In genomic region chr6:7684843-7685242, GRCh38 we compare ENCODE assay signal across 23 cellular contexts. TPM values are rescaled to one million over a fixed set of nuclear protein-coding genes. Genes with fewer than 3 reads are reported as not detected.
DNase-seq lines count a peak whose midpoint lies in the region; ATAC-seq and TF ChIP-seq lines count a peak whose summit lies in the region.
"Had no signal": no experiment of that assay in that cellular context is flagged by ENCODE, and none has a peak within 500 bp of the region (broad histone marks: within the 10 kb centered on the region; RNA-seq: fewer than 3 reads in every experiment).

No MANE protein-coding gene starts in this region.

- no peak for TF ChIP-seq POLR2A in esophagus squamous epithelium (IDR thresholded peaks at IDR 0.05)

- no peak overlapping the region for H4K8ac ChIP-seq in mesendoderm (ENCODE audit: low read depth, low read length)

- 0 out of 2 replicates have a peak overlapping the region, but pooled peaks have one; percentile 11 for H3K27ac Mint-ChIP-seq in WTC11
- H3K27ac Mint-ChIP-seq: activated CD4-positive, alpha-beta T cell treated with anti-CD3 and anti-CD28 coated beads, Interleukin-2, amount 10 ng/mL, durations not matched to agents 7 days and 5 days; activated naive CD8-positive, alpha-beta T cell; CD8-positive, alpha-beta memory T cell had no signal

- H3K4me1 Mint-ChIP-seq in WTC11 = peaks cover 44% of the 10 kb centered on the region
- H3K4me1 Mint-ChIP-seq: activated CD4-positive, alpha-beta T cell treated with anti-CD3 and anti-CD28 coated beads, Interleukin-2, amount 10 ng/mL, durations not matched to agents 7 days and 5 days; CD8-positive, alpha-beta memory T cell; central memory CD8-positive, alpha-beta T cell had no signal

- DNase-seq in H7 (peak; percentile 54), NCI-H2081 treated with DMSO at 0.1 percent for 48 hours (lab: John Stamatoyannopoulos, UW) (peak; percentile 1), WTC11 (ENCODE audit: low spot score) (peak; percentile 85), mesendoderm (peak; percentile 83), esophagus squamous epithelium (lab: John Stamatoyannopoulos, UW) (no peak), substantia nigra (lab: John Stamatoyannopoulos, UW) (no peak)
- no peak for DNase-seq in stimulated activated CD4-positive, alpha-beta T cell treated with anti-CD3 and anti-CD28 coated beads, Interleukin-2, amount 100 ng/mL, for 24 hours
- DNase-seq: activated CD4-positive, alpha-beta T cell treated with anti-CD3 and anti-CD28 coated beads, Interleukin-2, amount 10 ng/mL, durations not matched to agents 7 days and 5 days; CD8-positive, alpha-beta memory T cell; GOT3; heart right ventricle; mucosa of descending colon; NCI-H1436; NCI-H446; T-helper 2 cell; testis had no signal

- no peaks in the 10 kb centered on the region; the same call in 1 of the 2 replicates for H3K27me3 ChIP-seq in H7 (ENCODE audit: control insufficient read depth, insufficient read depth, low read length)
- H3K27me3 ChIP-seq in mesendoderm (ENCODE audit: insufficient read depth, low read length, poor library complexity) = no peaks in the 10 kb centered on the region
- peaks cover 0 to 53% (median 0%) of the 10 kb centered on the region in 4 donors for H3K27me3 ChIP-seq in esophagus squamous epithelium
- H3K27me3 ChIP-seq: testis had no signal

- H3K27me3 Mint-ChIP-seq in WTC11 (ENCODE audit: low read depth) = peaks cover 46% of the 10 kb centered on the region

- no peak overlapping the region for H2AK5ac ChIP-seq in mesendoderm (ENCODE audit: low read length)

- H2BK15ac ChIP-seq in mesendoderm (replicated peaks; ENCODE audit: low read depth) = no peak overlapping the region

- CTCF ChIA-PET in WTC11 (lab: Charles Lee) = interaction anchor here (1.1 to 1.3 kb wide), 3 partner anchors 12 to 38 kb away, joined by 3 to 8 read pairs (median 8); no protein-coding TSS in a partner anchor

- no peak overlapping the region for H3K4me3 Mint-ChIP-seq in WTC11
- H3K4me3 Mint-ChIP-seq: activated CD4-positive, alpha-beta T cell treated with anti-CD3 and anti-CD28 coated beads, Interleukin-2, amount 10 ng/mL, durations not matched to agents 7 days and 5 days; activated naive CD8-positive, alpha-beta T cell; CD8-positive, alpha-beta memory T cell; central memory CD8-positive, alpha-beta T cell; neural crest cell had no signal

- H3K36me3 Mint-ChIP-seq in WTC11 = no peaks in the 10 kb centered on the region
- H3K36me3 Mint-ChIP-seq: activated naive CD8-positive, alpha-beta T cell; CD8-positive, alpha-beta memory T cell had no signal

- H3K4me2 ChIP-seq in mesendoderm (ENCODE audit: low read length) = no peak overlapping the region

- intact Hi-C loops in esophagus squamous epithelium (cut with DNase I) = no loop called here

- H3K27ac ChIP-seq in mesendoderm (ENCODE audit: low read depth, low read length) (no peak overlapping the region), esophagus squamous epithelium (no peak overlapping the region), substantia nigra (ENCODE audit: low read depth, low read length, poor library complexity, severe bottlenecking) (no peak overlapping the region)
- H3K27ac ChIP-seq: heart right ventricle, HL-60, prostate gland, RWPE1, SK-N-MC, testis had no signal

- no peak overlapping the region for H3K18ac ChIP-seq in mesendoderm (ENCODE audit: low read length)

- no peaks in the 10 kb centered on the region for H3K79me1 ChIP-seq in mesendoderm (ENCODE audit: low read length)

- H3K79me2 ChIP-seq in mesendoderm (ENCODE audit: control insufficient read depth, insufficient read depth, low read length) = no peaks in the 10 kb centered on the region

- H3K4me3 ChIP-seq in H7 (ENCODE audit: insufficient read depth, low read depth, low read length) = no peak overlapping the region
- H3K4me3 ChIP-seq in mesendoderm (ENCODE audit: low read length) = no peak overlapping the region
- H3K4me3 ChIP-seq in esophagus squamous epithelium = no peak overlapping the region
- H3K4me3 ChIP-seq: heart right ventricle, mucosa of descending colon, prostate gland, SK-N-MC, testis had no signal

- H2BK5ac ChIP-seq in mesendoderm (ENCODE audit: low read length) = no peak overlapping the region

- H3K4me1 ChIP-seq in mesendoderm (ENCODE audit: control insufficient read depth, low read depth, low read length) = peaks cover 4% of the 10 kb centered on the region
- H3K4me1 ChIP-seq in esophagus squamous epithelium = no peaks in the 10 kb centered on the region
- H3K4me1 ChIP-seq: heart right ventricle, prostate gland, testis had no signal

- POLR2A ChIA-PET in WTC11 (lab: Charles Lee) = interaction anchor here (0.6 to 0.7 kb wide), 2 partner anchors 37 to 41 kb away, joined by 3 read pairs; partner anchors contain the start of gene BMP6

- no CpG with 5 or more reads among the region's 4 CpGs for WGBS in mesendoderm (ENCODE audit: extremely low coverage, insufficient coverage, low lambda C conversion rate)
- WGBS in esophagus squamous epithelium, 2 donors = 61 to 76% methylated on average over 4 of the region's 4 CpGs

- no peak overlapping the region for H4K5ac ChIP-seq in mesendoderm (ENCODE audit: low read length)

- no peak overlapping the region for H2BK120ac ChIP-seq in mesendoderm (ENCODE audit: low read depth, low read length)

- peaks cover 4% of the 10 kb centered on the region for H3K9me3 Mint-ChIP-seq in WTC11
- H3K9me3 Mint-ChIP-seq: activated CD4-positive, alpha-beta T cell treated with anti-CD3 and anti-CD28 coated beads, Interleukin-2, amount 10 ng/mL, durations not matched to agents 7 days and 5 days; CD8-positive, alpha-beta memory T cell; central memory CD8-positive, alpha-beta T cell; neural crest cell had no signal

- peak; percentile 89 for ATAC-seq in WTC11
- ATAC-seq: heart right ventricle, mucosa of descending colon had no signal

- H3K23ac ChIP-seq in mesendoderm (ENCODE audit: low read length) = no peak overlapping the region

- no peak overlapping the region for H3K56ac ChIP-seq in mesendoderm (ENCODE audit: low read length)

- no peak overlapping the region for H3K9ac ChIP-seq in mesendoderm (ENCODE audit: low read length)

- no peaks in the 10 kb centered on the region for H3K9me3 ChIP-seq in esophagus squamous epithelium
- H3K9me3 ChIP-seq: heart right ventricle, mucosa of descending colon, prostate gland, testis had no signal

- no peaks in the 10 kb centered on the region for H3K36me3 ChIP-seq in H7 (replicated peaks; ENCODE audit: control insufficient read depth, insufficient read depth, low read length)
- no peaks in the 10 kb centered on the region for H3K36me3 ChIP-seq in mesendoderm (ENCODE audit: control insufficient read depth, insufficient read depth, low read length)
- no peaks in the 10 kb centered on the region for H3K36me3 ChIP-seq in esophagus squamous epithelium
- H3K36me3 ChIP-seq: heart right ventricle, prostate gland had no signal

- no peak overlapping the region for H3K4ac ChIP-seq in mesendoderm (ENCODE audit: low read depth, low read length)

- TF ChIP-seq CTCF in WTC11 (IDR thresholded peaks at IDR 0.05) = no peak
- no peak for TF ChIP-seq CTCF in esophagus squamous epithelium (IDR thresholded peaks at IDR 0.05)

TF ChIP-seq in WTC11, 78 proteins besides CTCF, POLR2A, EP300 and RAD21 (continues in another document):
- TF ChIP-seq MYBL2 (CRISPR knock-in tag; IDR thresholded peaks at IDR 0.05) (no peak), NR3C1 (CRISPR knock-in tag; conservative IDR thresholded peaks at IDR 0.05; ENCODE audit: low read depth) (no peak), HMGA2 (CRISPR knock-in tag; IDR thresholded peaks at IDR 0.05) (no peak), TEAD4 (CRISPR knock-in tag; IDR thresholded peaks at IDR 0.05) (no peak), ZMAT4 (CRISPR knock-in tag; IDR thresholded peaks at IDR 0.05) (no peak), MXD4 (CRISPR knock-in tag; IDR thresholded peaks at IDR 0.05; ENCODE audit: borderline replicate concordance) (no peak)
- TF ChIP-seq, protein P1, sequence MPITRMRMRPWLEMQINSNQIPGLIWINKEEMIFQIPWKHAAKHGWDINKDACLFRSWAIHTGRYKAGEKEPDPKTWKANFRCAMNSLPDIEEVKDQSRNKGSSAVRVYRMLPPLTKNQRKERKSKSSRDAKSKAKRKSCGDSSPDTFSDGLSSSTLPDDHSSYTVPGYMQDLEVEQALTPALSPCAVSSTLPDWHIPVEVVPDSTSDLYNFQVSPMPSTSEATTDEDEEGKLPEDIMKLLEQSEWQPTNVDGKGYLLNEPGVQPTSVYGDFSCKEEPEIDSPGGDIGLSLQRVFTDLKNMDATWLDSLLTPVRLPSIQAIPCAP (CRISPR knock-in tag; IDR thresholded peaks at IDR 0.05) = no peak
- TF ChIP-seq, protein P2, sequence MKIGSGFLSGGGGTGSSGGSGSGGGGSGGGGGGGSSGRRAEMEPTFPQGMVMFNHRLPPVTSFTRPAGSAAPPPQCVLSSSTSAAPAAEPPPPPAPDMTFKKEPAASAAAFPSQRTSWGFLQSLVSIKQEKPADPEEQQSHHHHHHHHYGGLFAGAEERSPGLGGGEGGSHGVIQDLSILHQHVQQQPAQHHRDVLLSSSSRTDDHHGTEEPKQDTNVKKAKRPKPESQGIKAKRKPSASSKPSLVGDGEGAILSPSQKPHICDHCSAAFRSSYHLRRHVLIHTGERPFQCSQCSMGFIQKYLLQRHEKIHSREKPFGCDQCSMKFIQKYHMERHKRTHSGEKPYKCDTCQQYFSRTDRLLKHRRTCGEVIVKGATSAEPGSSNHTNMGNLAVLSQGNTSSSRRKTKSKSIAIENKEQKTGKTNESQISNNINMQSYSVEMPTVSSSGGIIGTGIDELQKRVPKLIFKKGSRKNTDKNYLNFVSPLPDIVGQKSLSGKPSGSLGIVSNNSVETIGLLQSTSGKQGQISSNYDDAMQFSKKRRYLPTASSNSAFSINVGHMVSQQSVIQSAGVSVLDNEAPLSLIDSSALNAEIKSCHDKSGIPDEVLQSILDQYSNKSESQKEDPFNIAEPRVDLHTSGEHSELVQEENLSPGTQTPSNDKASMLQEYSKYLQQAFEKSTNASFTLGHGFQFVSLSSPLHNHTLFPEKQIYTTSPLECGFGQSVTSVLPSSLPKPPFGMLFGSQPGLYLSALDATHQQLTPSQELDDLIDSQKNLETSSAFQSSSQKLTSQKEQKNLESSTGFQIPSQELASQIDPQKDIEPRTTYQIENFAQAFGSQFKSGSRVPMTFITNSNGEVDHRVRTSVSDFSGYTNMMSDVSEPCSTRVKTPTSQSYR (CRISPR knock-in tag; IDR thresholded peaks at IDR 0.05) = no peak
- TF ChIP-seq, protein P3, sequence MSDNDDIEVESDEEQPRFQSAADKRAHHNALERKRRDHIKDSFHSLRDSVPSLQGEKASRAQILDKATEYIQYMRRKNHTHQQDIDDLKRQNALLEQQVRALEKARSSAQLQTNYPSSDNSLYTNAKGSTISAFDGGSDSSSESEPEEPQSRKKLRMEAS (CRISPR knock-in tag; IDR thresholded peaks at IDR 0.05) = no peak

RNA-seq across cellular contexts. Expression of gene BMP6, which starts 41.1 kb away (rescaled TPM):
- total RNA-seq in H7 (2014; rRNA removed; shearing (Covaris generic)) = 0.37 and 0.73 TPM in 2 replicates
- 1.0 to 1.2 TPM (median 1.1 TPM) in 3 replicates for total RNA-seq in WTC11 (2021)
- 0.18 TPM for polyA plus RNA-seq in mesendoderm (2013, experiment 1 of 2)
- polyA plus RNA-seq in mesendoderm (2013, experiment 2 of 2) = 0.15 TPM
- total RNA-seq in esophagus squamous epithelium = 1 to 10 TPM in 2 of 4 donors, under 1 TPM in 2; 0.57 to 2.9 (median 1.1) TPM
- total RNA-seq: activated CD4-positive, alpha-beta T cell treated with anti-CD3 and anti-CD28 coated beads, Interleukin-2, amount 10 ng/mL, durations not matched to agents 7 days and 5 days; CD8-positive, alpha-beta memory T cell had no signal
- polyA plus RNA-seq: CD8-positive, alpha-beta memory T cell had no signal

Comparison
In these comparisons a context has a peak if more than half of its experiments do, and no peak if none do; other contexts are left out.
1. DNase-seq: peak in H7 (single experiment), NCI-H2081 treated with DMSO at 0.1 percent for 48 hours (single experiment), WTC11 (single experiment) and mesendoderm (single experiment); none in stimulated activated CD4-positive, alpha-beta T cell treated with anti-CD3 and anti-CD28 coated beads, Interleukin-2, amount 100 ng/mL, for 24 hours (0 of 2), esophagus squamous epithelium (single experiment) and substantia nigra (0 of 49).